1 cellular context compared by ENCODE assay signal in genomic region chr12:56644654-56645053, GRCh38.
TF ChIP-seq lines count a peak whose summit lies in the region.

No MANE protein-coding gene starts in this region.

TF ChIP-seq in H1, 55 proteins besides CTCF, POLR2A, EP300 and RAD21:
- no peak for TF ChIP-seq JUN (IDR thresholded peaks at IDR 0.05; ENCODE audit: low read depth, low read length)
- TF ChIP-seq SP1 (IDR thresholded peaks at IDR 0.05; ENCODE audit: low read depth, low read length), result peak; percentile 58; the same call in 1 of the 2 replicates
